ENCODE assay signal across 27 cellular contexts in the genomic region with DNA sequence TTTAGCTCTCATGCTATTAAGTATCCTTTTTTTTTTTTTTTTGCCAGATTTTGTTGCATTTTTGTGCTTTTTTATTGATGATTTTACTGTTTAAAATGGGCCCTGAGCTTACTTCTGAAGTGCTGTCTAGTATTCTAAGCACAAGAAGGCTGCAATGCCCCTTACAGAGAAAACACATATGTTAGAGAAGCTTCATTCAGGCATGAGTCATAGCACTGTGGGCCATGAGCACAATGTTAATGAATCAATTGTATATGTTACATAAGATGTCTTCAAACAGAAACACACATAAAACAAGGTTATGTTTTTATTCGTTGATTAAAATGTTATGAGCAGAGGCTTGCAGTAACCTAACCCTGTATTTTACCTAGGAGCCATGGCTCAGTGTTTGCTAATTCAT.
A peak's percentile ranks its signal among the peaks of the same experiment; 100 is the strongest.
DNase-seq lines count a peak whose midpoint lies in the region; ATAC-seq, FAIRE-seq and TF ChIP-seq lines count a peak whose summit lies in the region.
"Had no signal": no experiment of that assay in that cellular context is flagged by ENCODE, and none has a peak within 500 bp of the region (broad histone marks: within the 10 kb centered on the region; RNA-seq: fewer than 3 reads in every experiment).

No MANE protein-coding gene starts in this region.

- no peak for TF ChIP-seq CTCF in astrocyte (IDR thresholded peaks at IDR 0.05; ENCODE audit: insufficient read depth, low read depth, low read length)
- TF ChIP-seq CTCF in foreskin keratinocyte (conservative IDR thresholded peaks at IDR 0.05), result no peak

- DNase-seq in Ammon's horn (ENCODE audit: low spot score), result peak; percentile 9
- DNase-seq in HCEC 1CT, result peak; percentile 57
- peak; percentile 28 for DNase-seq in astrocyte (ENCODE audit: low read depth)
- DNase-seq in foreskin keratinocyte, result peak in 1 of 2 donors; percentile 45
- DNase-seq in HAP-1 (ENCODE audit: low spot score in 2 of 2), result no peak
- no peak for DNase-seq in retina
- no peak for DNase-seq in C1 segment of cervical spinal cord (lab: John Stamatoyannopoulos, UW)
- DNase-seq in SW 1271 (lab: John Stamatoyannopoulos, UW), result no peak
- DNase-seq: activated CD4-positive, alpha-beta T cell treated with anti-CD3 and anti-CD28 coated beads, Interleukin-2, amount 10 ng/mL, durations not matched to agents 24 days and 14 days; activated gamma-delta T cell treated with Interleukin-2 at 50 U/mL for 16 hours; activated T-cell treated with anti-CD3 and anti-CD28 coated beads, Interleukin-2, amount 50 U/mL, for 24 hours; Calu3; head of caudate nucleus; NCI-H1417 treated with DMSO at 0.1 percent for 48 hours; NCI-H2081 treated with DMSO at 0.1 percent for 48 hours; NCI-H446 treated with DMSO at 0.1 percent for 48 hours; pancreas; right cardiac atrium; stimulated activated CD4-positive, alpha-beta T cell treated with anti-CD3 and anti-CD28 coated beads, Interleukin-2, amount 100 ng/mL, for 48 hours; trophoblast cell; WERI-Rb-1 had no signal

- no peaks in the 10 kb centered on the region for H3K36me3 Mint-ChIP-seq in astrocyte (ENCODE audit: low read depth, unreplicated experiment)
- H3K36me3 Mint-ChIP-seq: CD14-positive monocyte had no signal

- no peak overlapping the region for H2AFZ ChIP-seq in astrocyte (ENCODE audit: low read depth, low read length)

- peaks cover 2% of the 10 kb centered on the region for H3K4me1 Mint-ChIP-seq in astrocyte (ENCODE audit: low read depth, unreplicated experiment)
- H3K4me1 Mint-ChIP-seq: activated CD4-positive, alpha-beta T cell treated with anti-CD3 and anti-CD28 coated beads, Interleukin-2, amount 10 ng/mL, durations not matched to agents 24 days and 14 days; CD14-positive monocyte; neural crest cell had no signal

- no peak overlapping the region for H3K27ac Mint-ChIP-seq in astrocyte (ENCODE audit: unreplicated experiment)
- H3K27ac Mint-ChIP-seq: activated CD4-positive, alpha-beta T cell treated with anti-CD3 and anti-CD28 coated beads, Interleukin-2, amount 10 ng/mL, durations not matched to agents 24 days and 14 days; activated T-cell treated with anti-CD3 and anti-CD28 coated beads, Interleukin-2, amount 50 U/mL, for 24 hours; CD14-positive monocyte had no signal

- in situ Hi-C loops in HAP-1 (cut with MboI; ENCODE audit: low sequenced_read_pairs), result no loop called here

- H3K4me1 ChIP-seq in astrocyte (ENCODE audit: insufficient read depth, low read length) (no peaks in the 10 kb centered on the region), foreskin keratinocyte (peaks cover 9% of the 10 kb centered on the region), HAP-1 (no peaks in the 10 kb centered on the region)
- H3K4me1 ChIP-seq: pancreas had no signal

- H3K27ac ChIP-seq in astrocyte (ENCODE audit: low read depth, low read length) (no peak overlapping the region), foreskin keratinocyte (no peak overlapping the region)
- H3K27ac ChIP-seq: pancreas, WERI-Rb-1 had no signal

- no peak for FAIRE-seq in astrocyte (lab: Jason Lieb, UNC)
- FAIRE-seq: endometrium, G401.6, K562, pancreas had no signal

- H3K4me3 Mint-ChIP-seq in astrocyte (ENCODE audit: unreplicated experiment), result no peak overlapping the region
- H3K4me3 Mint-ChIP-seq: activated CD4-positive, alpha-beta T cell treated with anti-CD3 and anti-CD28 coated beads, Interleukin-2, amount 10 ng/mL, durations not matched to agents 24 days and 14 days; activated T-cell treated with anti-CD3 and anti-CD28 coated beads, Interleukin-2, amount 50 U/mL, for 24 hours; CD14-positive monocyte; neural crest cell had no signal

- H3K9me3 ChIP-seq in astrocyte (ENCODE audit: insufficient read depth, low read depth, low read length) (no peaks in the 10 kb centered on the region), HAP-1 (no peaks in the 10 kb centered on the region)
- H3K9me3 ChIP-seq: pancreas had no signal

- no peaks in the 10 kb centered on the region for H3K9me3 Mint-ChIP-seq in astrocyte (ENCODE audit: unreplicated experiment)
- H3K9me3 Mint-ChIP-seq: activated CD4-positive, alpha-beta T cell treated with anti-CD3 and anti-CD28 coated beads, Interleukin-2, amount 10 ng/mL, durations not matched to agents 24 days and 14 days; activated T-cell treated with anti-CD3 and anti-CD28 coated beads, Interleukin-2, amount 50 U/mL, for 24 hours; neural crest cell had no signal

- H3K4me3 ChIP-seq in astrocyte (ENCODE audit: insufficient read depth, low read depth, low read length) (no peak overlapping the region), HAP-1 (no peak overlapping the region)
- H3K4me3 ChIP-seq: K562, lung, pancreas had no signal

- H3K27me3 ChIP-seq in astrocyte (ENCODE audit: insufficient read depth, low read length) (no peaks in the 10 kb centered on the region), foreskin keratinocyte (no peaks in the 10 kb centered on the region), HAP-1 (ENCODE audit: low read depth) (0 out of 2 replicates have a peak, but pooled peaks cover 2% of the 10 kb centered on the region)
- H3K27me3 ChIP-seq: pancreas had no signal

- H3K79me2 ChIP-seq in astrocyte (ENCODE audit: insufficient read depth, low read length), result no peaks in the 10 kb centered on the region

- peak; percentile 77 for ATAC-seq in foreskin keratinocyte
- ATAC-seq: K562, pancreas, right cardiac atrium had no signal

- H4K20me1 ChIP-seq in astrocyte (ENCODE audit: insufficient read depth, low read length), result no peaks in the 10 kb centered on the region

- H3K36me3 ChIP-seq in astrocyte (ENCODE audit: insufficient read depth, low read length), result no peaks in the 10 kb centered on the region
- H3K36me3 ChIP-seq in HAP-1 (replicated peaks), result no peaks in the 10 kb centered on the region
- H3K36me3 ChIP-seq: pancreas, WERI-Rb-1 had no signal

- H3K4me2 ChIP-seq in astrocyte (ENCODE audit: low read length), result no peak overlapping the region

- peaks cover 3% of the 10 kb centered on the region for H3K27me3 Mint-ChIP-seq in astrocyte (ENCODE audit: low read depth, unreplicated experiment)
- H3K27me3 Mint-ChIP-seq: activated CD4-positive, alpha-beta T cell treated with anti-CD3 and anti-CD28 coated beads, Interleukin-2, amount 10 ng/mL, durations not matched to agents 24 days and 14 days; activated T-cell treated with anti-CD3 and anti-CD28 coated beads, Interleukin-2, amount 50 U/mL, for 24 hours had no signal

- no peak overlapping the region for H3K9ac ChIP-seq in astrocyte (ENCODE audit: low read length)

Comparison
In these comparisons a context has a peak if more than half of its experiments do, and no peak if none do; other contexts are left out.
1. DNase-seq: peak in Ammon's horn (single experiment), HCEC 1CT (single experiment) and astrocyte (single experiment); none in HAP-1 (0 of 2), retina (single experiment), C1 segment of cervical spinal cord (0 of 14) and SW 1271 (0 of 2).